Comparison of ENCODE assay signal across 9 cellular contexts in the genomic region with DNA sequence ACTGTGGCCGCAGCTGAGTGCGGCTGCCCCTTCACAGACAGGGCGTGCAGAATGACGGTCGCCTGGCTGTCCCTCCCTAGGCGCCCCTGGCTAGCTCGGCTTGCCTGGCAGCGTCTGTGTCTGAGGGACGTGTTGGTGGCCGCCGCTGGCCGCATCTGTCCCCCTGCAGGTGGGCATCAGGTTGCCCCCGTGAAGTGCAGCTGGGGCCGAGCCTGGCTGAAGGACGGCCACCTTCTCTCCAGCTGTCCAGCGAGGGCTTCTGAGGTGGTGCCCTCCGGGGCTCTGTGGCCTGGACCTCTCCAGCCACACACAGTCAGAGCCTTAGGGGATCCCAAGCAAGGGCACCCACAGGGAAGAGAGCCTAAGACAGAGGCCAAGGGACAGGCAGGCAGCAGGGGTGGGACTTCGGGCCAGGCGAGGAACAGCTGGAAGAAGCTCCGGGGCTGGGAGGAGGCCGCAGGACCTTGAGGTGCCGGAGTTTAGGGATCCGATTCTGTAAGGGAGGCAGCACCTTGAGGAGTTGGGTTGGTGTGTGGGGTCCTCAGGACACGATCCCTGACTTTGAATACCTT.
DNase-seq lines count a peak whose midpoint lies in the region; ATAC-seq and TF ChIP-seq lines count a peak whose summit lies in the region.
"Had no signal": no experiment of that assay in that cellular context is flagged by ENCODE, and none has a peak within 500 bp of the region (broad histone marks: within the 10 kb centered on the region; RNA-seq: fewer than 3 reads in every experiment).

No MANE protein-coding gene starts in this region.

- CTCF ChIA-PET in activated CD4-positive, alpha-beta T cell treated with anti-CD3 and anti-CD28 coated beads for 36 hours (lab: Charles Lee): interaction anchor here (0.6 to 1.2 kb wide), 7 partner anchors 13 to 278 kb away, joined by 3 to 7 read pairs (median 4); no protein-coding TSS in a partner anchor

- no peaks in the 10 kb centered on the region for H3K9me3 ChIP-seq in body of pancreas
- H3K9me3 ChIP-seq in testis: no peaks in the 10 kb centered on the region

- H3K4me3 ChIP-seq in body of pancreas: peak overlapping the region in 1 of 2 donors; percentile 72
- peak overlapping the region; percentile 25 for H3K4me3 ChIP-seq in lower leg skin (ENCODE audit: low read depth, poor library complexity, severe bottlenecking)
- H3K4me3 ChIP-seq in testis: peak overlapping the region; percentile 65

- H3K9me3 Mint-ChIP-seq in activated CD4-positive, alpha-beta T cell treated with anti-CD3 and anti-CD28 coated beads for 36 hours (ENCODE audit: low read depth): no peaks in the 10 kb centered on the region

- no peaks in the 10 kb centered on the region for H3K4me1 Mint-ChIP-seq in activated CD4-positive, alpha-beta T cell treated with anti-CD3 and anti-CD28 coated beads for 36 hours

- TF ChIP-seq CTCF in body of pancreas (IDR thresholded peaks at IDR 0.05) (no peak), lower leg skin (IDR thresholded peaks at IDR 0.05) (no peak), testis (IDR thresholded peaks at IDR 0.05) (no peak)

- H3K27ac ChIP-seq in body of pancreas: peak overlapping the region; percentile 91 to 97 (median 94)
- H3K27ac ChIP-seq in testis: peak overlapping the region; percentile 43 to 81

- TF ChIP-seq POLR2A in body of pancreas (IDR thresholded peaks at IDR 0.05): no peak
- no peak for TF ChIP-seq POLR2A in lower leg skin (IDR thresholded peaks at IDR 0.05)
- no peak for TF ChIP-seq POLR2A in testis (IDR thresholded peaks at IDR 0.05)

- no peaks in the 10 kb centered on the region for H3K36me3 ChIP-seq in body of pancreas (replicated peaks in 1 of 2; ENCODE audit: insufficient read depth in 1 of 2, low read depth in 2 of 2)
- H3K36me3 ChIP-seq in testis (ENCODE audit: low read depth, missing control alignments): no peaks in the 10 kb centered on the region

- H3K36me3 Mint-ChIP-seq in activated CD4-positive, alpha-beta T cell treated with anti-CD3 and anti-CD28 coated beads for 36 hours (ENCODE audit: low read depth): no peaks in the 10 kb centered on the region

- peak overlapping the region; percentile 76 for H3K4me3 Mint-ChIP-seq in activated CD4-positive, alpha-beta T cell treated with anti-CD3 and anti-CD28 coated beads for 36 hours

- H3K27me3 Mint-ChIP-seq in activated CD4-positive, alpha-beta T cell treated with anti-CD3 and anti-CD28 coated beads for 36 hours: peaks cover 8% of the 10 kb centered on the region

- no peak overlapping the region for H3K27ac Mint-ChIP-seq in activated CD4-positive, alpha-beta T cell treated with anti-CD3 and anti-CD28 coated beads for 36 hours

- peaks cover 29% of the 10 kb centered on the region for H3K4me1 ChIP-seq in body of pancreas
- H3K4me1 ChIP-seq in testis: peaks cover 5% of the 10 kb centered on the region

- whole genome bisulfite sequencing in body of pancreas, 2 donors: 39 to 52% methylated on average over 8 to 24 of the region's 24 CpGs
- 39 to 71% methylated on average over 13 to 21 of the region's 24 CpGs for WGBS in lower leg skin, 2 donors
- WGBS in testis, 2 donors: 58 to 85% methylated on average over 10 to 18 of the region's 24 CpGs

- ATAC-seq in activated CD4-positive, alpha-beta T cell treated with anti-CD3 and anti-CD28 coated beads for 36 hours: no peak
- no peak for ATAC-seq in body of pancreas
- no peak for ATAC-seq in GM18873 (IDR thresholded peaks at IDR 0.05; ENCODE audit: low FRiP score, unreplicated experiment)

- no peak for DNase-seq in activated CD4-positive, alpha-beta T cell treated with anti-CD3 and anti-CD28 coated beads for 36 hours
- no peak for DNase-seq in activated CD4-positive, alpha-beta T cell treated with anti-CD3 and anti-CD28 coated beads for 1 hour
- DNase-seq in body of pancreas (peak in 3 of 4 donors; percentile 8 to 32 (median 19)), lower leg skin (ENCODE audit: low spot score in 2 of 2) (no peak), testis (no peak), AML-193 (lab: John Stamatoyannopoulos, UW) (no peak), SHP77 treated with DMSO at 0.1 percent for 48 hours (lab: John Stamatoyannopoulos, UW) (no peak)
- DNase-seq: stimulated activated CD4-positive, alpha-beta T cell treated with anti-CD3 and anti-CD28 coated beads, Interleukin-4, amount 100 ng/mL, for 4 hours had no signal

- POLR2A ChIA-PET in activated CD4-positive, alpha-beta T cell treated with anti-CD3 and anti-CD28 coated beads for 36 hours (lab: Charles Lee): interaction anchor here (0.6 to 1.1 kb wide), 2 partner anchors 112 to 294 kb away, joined by 3 read pairs; partner anchors contain the start of genes PHF20 and SCAND1

- no peaks in the 10 kb centered on the region for H3K27me3 ChIP-seq in body of pancreas
- no peaks in the 10 kb centered on the region for H3K27me3 ChIP-seq in testis

- intact Hi-C loops in activated CD4-positive, alpha-beta T cell treated with anti-CD3 and anti-CD28 coated beads for 36 hours (cut with DNase I, micrococcal nuclease): loop anchor here (1.0 to 10.0 kb wide), 3 partner anchors 15 to 449 kb away; partner anchors contain the start of gene PHF20 (in 1 of the 2)
- intact Hi-C loops in body of pancreas (cut with DNase I) (no loop called here), lower leg skin (cut with DNase I; ENCODE audit: low total_unique reads) (no loop called here), testis (cut with DNase I; ENCODE audit: low total_unique reads) (no loop called here)

Comparison
In these comparisons a context has a peak if more than half of its experiments do, and no peak if none do; other contexts are left out.
1. DNase-seq: peak in body of pancreas (3 of 4); none in activated CD4-positive, alpha-beta T cell treated with anti-CD3 and anti-CD28 coated beads for 36 hours (single experiment), activated CD4-positive, alpha-beta T cell treated with anti-CD3 and anti-CD28 coated beads for 1 hour (single experiment), lower leg skin (0 of 2), testis (single experiment), AML-193 (0 of 2) and SHP77 treated with DMSO at 0.1 percent for 48 hours (single experiment).
2. intact Hi-C loops: an anchor here in activated CD4-positive, alpha-beta T cell treated with anti-CD3 and anti-CD28 coated beads for 36 hours (1.0 to 10.0 kb wide); none called in body of pancreas, lower leg skin and testis.